Comparison of ENCODE assay signal across 1 cellular context in the genomic region with DNA sequence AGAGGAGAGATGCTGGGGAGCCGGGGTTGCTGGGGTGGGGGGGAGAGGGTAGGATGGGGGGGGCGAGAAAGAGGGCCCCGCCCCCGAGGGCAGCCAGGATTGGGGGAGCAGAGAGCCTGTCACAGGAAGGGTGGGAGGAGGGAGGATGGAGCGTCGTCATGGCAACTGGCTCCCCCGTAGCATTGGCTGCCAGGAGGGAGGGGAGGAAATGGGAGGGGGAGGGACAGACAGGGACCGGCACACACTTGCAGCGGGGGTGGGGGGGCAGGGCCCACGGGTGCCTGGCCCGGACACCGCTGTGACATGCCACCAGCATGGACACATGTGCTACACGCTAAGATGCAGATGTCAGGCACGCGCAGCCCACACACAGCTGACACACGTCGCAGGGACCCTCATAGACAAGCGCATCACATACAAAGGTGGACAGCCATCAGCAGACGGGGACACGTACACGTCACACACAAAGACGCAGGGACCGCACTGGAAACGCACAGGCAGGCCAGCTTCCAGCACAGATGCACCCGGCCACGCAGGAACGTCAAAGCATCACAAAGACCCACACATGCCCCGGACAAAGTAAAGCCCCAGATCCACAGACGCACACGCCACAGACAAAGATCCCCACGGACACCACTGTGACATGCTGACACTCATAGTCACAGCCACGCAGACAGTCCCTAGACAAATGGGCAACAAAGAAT.
TF ChIP-seq lines count a peak whose summit lies in the region.

A gene with protein sequence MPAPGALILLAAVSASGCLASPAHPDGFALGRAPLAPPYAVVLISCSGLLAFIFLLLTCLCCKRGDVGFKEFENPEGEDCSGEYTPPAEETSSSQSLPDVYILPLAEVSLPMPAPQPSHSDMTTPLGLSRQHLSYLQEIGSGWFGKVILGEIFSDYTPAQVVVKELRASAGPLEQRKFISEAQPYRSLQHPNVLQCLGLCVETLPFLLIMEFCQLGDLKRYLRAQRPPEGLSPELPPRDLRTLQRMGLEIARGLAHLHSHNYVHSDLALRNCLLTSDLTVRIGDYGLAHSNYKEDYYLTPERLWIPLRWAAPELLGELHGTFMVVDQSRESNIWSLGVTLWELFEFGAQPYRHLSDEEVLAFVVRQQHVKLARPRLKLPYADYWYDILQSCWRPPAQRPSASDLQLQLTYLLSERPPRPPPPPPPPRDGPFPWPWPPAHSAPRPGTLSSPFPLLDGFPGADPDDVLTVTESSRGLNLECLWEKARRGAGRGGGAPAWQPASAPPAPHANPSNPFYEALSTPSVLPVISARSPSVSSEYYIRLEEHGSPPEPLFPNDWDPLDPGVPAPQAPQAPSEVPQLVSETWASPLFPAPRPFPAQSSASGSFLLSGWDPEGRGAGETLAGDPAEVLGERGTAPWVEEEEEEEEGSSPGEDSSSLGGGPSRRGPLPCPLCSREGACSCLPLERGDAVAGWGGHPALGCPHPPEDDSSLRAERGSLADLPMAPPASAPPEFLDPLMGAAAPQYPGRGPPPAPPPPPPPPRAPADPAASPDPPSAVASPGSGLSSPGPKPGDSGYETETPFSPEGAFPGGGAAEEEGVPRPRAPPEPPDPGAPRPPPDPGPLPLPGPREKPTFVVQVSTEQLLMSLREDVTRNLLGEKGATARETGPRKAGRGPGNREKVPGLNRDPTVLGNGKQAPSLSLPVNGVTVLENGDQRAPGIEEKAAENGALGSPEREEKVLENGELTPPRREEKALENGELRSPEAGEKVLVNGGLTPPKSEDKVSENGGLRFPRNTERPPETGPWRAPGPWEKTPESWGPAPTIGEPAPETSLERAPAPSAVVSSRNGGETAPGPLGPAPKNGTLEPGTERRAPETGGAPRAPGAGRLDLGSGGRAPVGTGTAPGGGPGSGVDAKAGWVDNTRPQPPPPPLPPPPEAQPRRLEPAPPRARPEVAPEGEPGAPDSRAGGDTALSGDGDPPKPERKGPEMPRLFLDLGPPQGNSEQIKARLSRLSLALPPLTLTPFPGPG (N-terminal part only) (minus strand): TSS at position 36 of the 704 bp plus-strand sequence. CDS start 259 bp downstream, outside the sequence.

TF ChIP-seq in GM12878, 131 proteins besides CTCF, POLR2A, EP300 and RAD21 (continued from another document):
- TF ChIP-seq, protein P1, sequence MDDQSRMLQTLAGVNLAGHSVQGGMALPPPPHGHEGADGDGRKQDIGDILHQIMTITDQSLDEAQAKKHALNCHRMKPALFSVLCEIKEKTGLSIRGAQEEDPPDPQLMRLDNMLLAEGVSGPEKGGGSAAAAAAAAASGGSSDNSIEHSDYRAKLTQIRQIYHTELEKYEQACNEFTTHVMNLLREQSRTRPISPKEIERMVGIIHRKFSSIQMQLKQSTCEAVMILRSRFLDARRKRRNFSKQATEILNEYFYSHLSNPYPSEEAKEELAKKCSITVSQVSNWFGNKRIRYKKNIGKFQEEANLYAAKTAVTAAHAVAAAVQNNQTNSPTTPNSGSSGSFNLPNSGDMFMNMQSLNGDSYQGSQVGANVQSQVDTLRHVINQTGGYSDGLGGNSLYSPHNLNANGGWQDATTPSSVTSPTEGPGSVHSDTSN (IDR thresholded peaks at IDR 0.05; ENCODE audit: insufficient replicate concordance, low read depth, low read length) = peak; percentile 87
- TF ChIP-seq, protein P2, sequence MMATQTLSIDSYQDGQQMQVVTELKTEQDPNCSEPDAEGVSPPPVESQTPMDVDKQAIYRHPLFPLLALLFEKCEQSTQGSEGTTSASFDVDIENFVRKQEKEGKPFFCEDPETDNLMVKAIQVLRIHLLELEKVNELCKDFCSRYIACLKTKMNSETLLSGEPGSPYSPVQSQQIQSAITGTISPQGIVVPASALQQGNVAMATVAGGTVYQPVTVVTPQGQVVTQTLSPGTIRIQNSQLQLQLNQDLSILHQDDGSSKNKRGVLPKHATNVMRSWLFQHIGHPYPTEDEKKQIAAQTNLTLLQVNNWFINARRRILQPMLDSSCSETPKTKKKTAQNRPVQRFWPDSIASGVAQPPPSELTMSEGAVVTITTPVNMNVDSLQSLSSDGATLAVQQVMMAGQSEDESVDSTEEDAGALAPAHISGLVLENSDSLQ (IDR thresholded peaks at IDR 0.05) = peak; percentile 87
